Comparison of ENCODE assay signal across 21 cellular contexts in genomic region chr9:70491798-70492736, GRCh38.
A peak's percentile ranks its signal among the peaks of the same experiment; 100 is the strongest.
DNase-seq lines count a peak whose midpoint lies in the region; ATAC-seq and TF ChIP-seq lines count a peak whose summit lies in the region.
"Had no signal": no experiment of that assay in that cellular context is flagged by ENCODE, and none has a peak within 500 bp of the region (broad histone marks: within the 10 kb centered on the region; RNA-seq: fewer than 3 reads in every experiment).

No MANE protein-coding gene starts in this region.

- no peaks in the 10 kb centered on the region; the same call in 2 of the 3 replicates for H3K4me1 Mint-ChIP-seq in GM23338

- H2AFZ ChIP-seq in GM23338 (peak overlapping the region; percentile 32; the same call in 1 of the 2 replicates), trophoblast cell (ENCODE audit: insufficient read depth, low read length, poor library complexity) (no peak overlapping the region)

- DNase-seq in DMS153 (lab: John Stamatoyannopoulos, UW) (peak; percentile 74), GM23338 (ENCODE audit: low spot score) (no peak), NCI-H345 (lab: John Stamatoyannopoulos, UW) (peak; percentile 79), HuH-7.5 (ENCODE audit: low spot score) (no peak), A172 (ENCODE audit: low spot score) (no peak), trophoblast cell (no peak)
- DNase-seq: activated CD8-positive, alpha-beta T cell treated with anti-CD3 and anti-CD28 coated beads, Interleukin-2, amount 10 ng/mL, durations not matched to agents 7 days and 5 days; activated naive CD8-positive, alpha-beta T cell treated with anti-CD3 and anti-CD28 coated beads for 36 hours; dorsolateral prefrontal cortex; mammary epithelial cell; naive thymus-derived CD4-positive, alpha-beta T cell; NCI-H2081; SHP77; stimulated activated CD4-positive, alpha-beta T cell treated with anti-CD3 and anti-CD28 coated beads, Interleukin-12 subunit alpha, Interleukin-12 subunit beta, amount 100 ng/mL, for 4 hours; tibial artery; WERI-Rb-1 had no signal

- ATAC-seq in GM23338 (no peak), gastroesophageal sphincter (no peak)
- ATAC-seq: activated CD8-positive, alpha-beta T cell treated with anti-CD3 and anti-CD28 coated beads, Interleukin-2, amount 10 ng/mL, durations not matched to agents 7 days and 5 days; naive thymus-derived CD4-positive, alpha-beta T cell; stimulated activated memory B cell treated with anti-CD40 and anti-IgM and Interleukin-4, amounts not matched to agents 10 μg/mL and 1 μg/mL and 100 μg/mL, for 72 hours had no signal

- H4K20me1 ChIP-seq in GM23338 (replicated peaks; ENCODE audit: insufficient read depth) = no peaks in the 10 kb centered on the region

- H2BK12ac ChIP-seq in trophoblast cell (ENCODE audit: low read length) = no peak overlapping the region

- no peak overlapping the region for H2BK120ac ChIP-seq in trophoblast cell (ENCODE audit: insufficient read depth, low read length, poor library complexity)

- no peaks in the 10 kb centered on the region for H3K79me1 ChIP-seq in trophoblast cell (ENCODE audit: low read length)

- no peak overlapping the region for H2BK5ac ChIP-seq in trophoblast cell (ENCODE audit: low read depth, low read length, poor library complexity)

- no peak overlapping the region for H3K18ac ChIP-seq in trophoblast cell (ENCODE audit: low read length)

- TF ChIP-seq CTCF in GM23338 (conservative IDR thresholded peaks at IDR 0.05; ENCODE audit: low read depth in 2 of 2) = no peak
- TF ChIP-seq CTCF in gastroesophageal sphincter (IDR thresholded peaks at IDR 0.05) = no peak

- H3K27me3 ChIP-seq in GM23338 (ENCODE audit: insufficient read depth) = no peaks in the 10 kb centered on the region
- H3K27me3 ChIP-seq in gastroesophageal sphincter = no peaks in the 10 kb centered on the region
- H3K27me3 ChIP-seq in trophoblast cell (ENCODE audit: insufficient read depth, low read length) = no peaks in the 10 kb centered on the region
- H3K27me3 ChIP-seq: breast epithelium, dorsolateral prefrontal cortex, esophagus muscularis mucosa, tibial artery had no signal

- no peak overlapping the region for H3K27ac ChIP-seq in GM23338 (ENCODE audit: low read depth)
- H3K27ac ChIP-seq in gastroesophageal sphincter = peak overlapping the region in 3 of 4 donors; percentile 20 to 62 (median 41)
- H3K27ac ChIP-seq in trophoblast cell (ENCODE audit: low read depth, low read length) = no peak overlapping the region
- H3K27ac ChIP-seq: WERI-Rb-1 had no signal

- H3K79me2 ChIP-seq in GM23338 (replicated peaks; ENCODE audit: insufficient read depth) (no peaks in the 10 kb centered on the region), trophoblast cell (ENCODE audit: control insufficient read depth, insufficient read depth, low read length, poor library complexity) (no peaks in the 10 kb centered on the region)

- H3K4me2 ChIP-seq in GM23338 (no peak overlapping the region), trophoblast cell (ENCODE audit: low read length) (no peak overlapping the region)

- no peak overlapping the region for H4K91ac ChIP-seq in trophoblast cell (ENCODE audit: low read depth, low read length)

- H3K14ac ChIP-seq in trophoblast cell (ENCODE audit: low read length) = no peak overlapping the region

- H4K12ac ChIP-seq in trophoblast cell (ENCODE audit: low read depth, low read length) = no peak overlapping the region

- H3K36me3 ChIP-seq in GM23338 (ENCODE audit: insufficient read depth) (no peaks in the 10 kb centered on the region), gastroesophageal sphincter (no peaks in the 10 kb centered on the region), trophoblast cell (ENCODE audit: control insufficient read depth in 1 of 2, insufficient read depth in 2 of 2, low read length in 2 of 2) (no peaks in the 10 kb centered on the region)
- H3K36me3 ChIP-seq: breast epithelium, esophagus muscularis mucosa, tibial artery, WERI-Rb-1 had no signal

- no peaks in the 10 kb centered on the region for H3K4me1 ChIP-seq in GM23338 (ENCODE audit: insufficient read depth)
- H3K4me1 ChIP-seq in gastroesophageal sphincter = peaks cover 7 to 68% (median 30%) of the 10 kb centered on the region in 3 donors
- no peaks in the 10 kb centered on the region for H3K4me1 ChIP-seq in trophoblast cell (ENCODE audit: control insufficient read depth in 1 of 2, insufficient read depth in 2 of 2, low read length in 2 of 2)

- TF ChIP-seq POLR2A in gastroesophageal sphincter (IDR thresholded peaks at IDR 0.05) = no peak

- H3K23ac ChIP-seq in trophoblast cell (ENCODE audit: low read length) = no peak overlapping the region

- H2AK5ac ChIP-seq in trophoblast cell (ENCODE audit: low read length) = no peak overlapping the region

- H3K9me2 ChIP-seq in GM23338 (ENCODE audit: insufficient read depth) = peaks cover 5% of the 10 kb centered on the region; the same call in 1 of the 2 replicates

- H3K4me3 ChIP-seq in GM23338 (no peak overlapping the region), gastroesophageal sphincter (no peak overlapping the region), trophoblast cell (ENCODE audit: low read depth, low read length) (no peak overlapping the region)
- H3K4me3 ChIP-seq: breast epithelium, esophagus muscularis mucosa, tibial artery had no signal

- H3F3A ChIP-seq in GM23338 (replicated peaks; ENCODE audit: low read depth) = no peaks in the 10 kb centered on the region

- 76 to 81% methylated on average over 3 to 6 of the region's 6 CpGs for WGBS in gastroesophageal sphincter (ENCODE audit: low coverage in 1 of 2), 2 donors
- WGBS in trophoblast cell (ENCODE audit: extremely low coverage, insufficient coverage, insufficient read length) = no CpG with 5 or more reads among the region's 6 CpGs

- H3K9me3 ChIP-seq in gastroesophageal sphincter (no peaks in the 10 kb centered on the region), trophoblast cell (ENCODE audit: insufficient read depth, low read depth, low read length) (no peaks in the 10 kb centered on the region)
- H3K9me3 ChIP-seq: breast epithelium, esophagus muscularis mucosa, tibial artery had no signal

- H3K27ac Mint-ChIP-seq in GM23338 = no peak overlapping the region; the same call in 1 of the 2 replicates
- H3K27ac Mint-ChIP-seq: activated CD8-positive, alpha-beta T cell treated with anti-CD3 and anti-CD28 coated beads, Interleukin-2, amount 10 ng/mL, durations not matched to agents 7 days and 5 days; activated naive CD8-positive, alpha-beta T cell treated with anti-CD3 and anti-CD28 coated beads for 36 hours; B cell; stimulated activated memory B cell treated with anti-CD40 and anti-IgM and Interleukin-4, amounts not matched to agents 10 μg/mL and 1 μg/mL and 100 μg/mL, for 72 hours had no signal

- no peak overlapping the region for H3K4ac ChIP-seq in trophoblast cell (ENCODE audit: low read depth, low read length)

- H3K27me3 Mint-ChIP-seq in GM23338 (ENCODE audit: insufficient read depth, low read depth, poor library complexity) = peaks cover 2% of the 10 kb centered on the region
- H3K27me3 Mint-ChIP-seq: activated naive CD8-positive, alpha-beta T cell treated with anti-CD3 and anti-CD28 coated beads for 36 hours; stimulated activated memory B cell treated with anti-CD40 and anti-IgM and Interleukin-4, amounts not matched to agents 10 μg/mL and 1 μg/mL and 100 μg/mL, for 72 hours had no signal

- no peaks in the 10 kb centered on the region; the same call in 2 of the 3 replicates for H3K36me3 Mint-ChIP-seq in GM23338 (ENCODE audit: low read depth)
- H3K36me3 Mint-ChIP-seq: activated naive CD8-positive, alpha-beta T cell treated with anti-CD3 and anti-CD28 coated beads for 36 hours; stimulated activated memory B cell treated with anti-CD40 and anti-IgM and Interleukin-4, amounts not matched to agents 10 μg/mL and 1 μg/mL and 100 μg/mL, for 72 hours had no signal

- H4K8ac ChIP-seq in trophoblast cell (ENCODE audit: low read depth, low read length) = no peak overlapping the region

- H3K9ac ChIP-seq in trophoblast cell (ENCODE audit: low read length) = no peak overlapping the region

- TF ChIP-seq EP300 in gastroesophageal sphincter (IDR thresholded peaks at IDR 0.05) = no peak

- no peak overlapping the region for H3K4me3 Mint-ChIP-seq in GM23338
- H3K4me3 Mint-ChIP-seq: activated CD8-positive, alpha-beta T cell treated with anti-CD3 and anti-CD28 coated beads, Interleukin-2, amount 10 ng/mL, durations not matched to agents 7 days and 5 days; activated naive CD8-positive, alpha-beta T cell treated with anti-CD3 and anti-CD28 coated beads for 36 hours; B cell; stimulated activated memory B cell treated with anti-CD40 and anti-IgM and Interleukin-4, amounts not matched to agents 10 μg/mL and 1 μg/mL and 100 μg/mL, for 72 hours had no signal

- no peaks in the 10 kb centered on the region; the same call in 2 of the 3 replicates for H3K9me3 Mint-ChIP-seq in GM23338
- H3K9me3 Mint-ChIP-seq: activated naive CD8-positive, alpha-beta T cell treated with anti-CD3 and anti-CD28 coated beads for 36 hours; stimulated activated memory B cell treated with anti-CD40 and anti-IgM and Interleukin-4, amounts not matched to agents 10 μg/mL and 1 μg/mL and 100 μg/mL, for 72 hours had no signal

TF ChIP-seq in GM23338, 12 proteins besides CTCF, POLR2A, EP300 and RAD21 (continues in another document):
- no peak for TF ChIP-seq NANOG (IDR thresholded peaks at IDR 0.05; ENCODE audit: borderline replicate concordance)
- TF ChIP-seq, protein P1, sequence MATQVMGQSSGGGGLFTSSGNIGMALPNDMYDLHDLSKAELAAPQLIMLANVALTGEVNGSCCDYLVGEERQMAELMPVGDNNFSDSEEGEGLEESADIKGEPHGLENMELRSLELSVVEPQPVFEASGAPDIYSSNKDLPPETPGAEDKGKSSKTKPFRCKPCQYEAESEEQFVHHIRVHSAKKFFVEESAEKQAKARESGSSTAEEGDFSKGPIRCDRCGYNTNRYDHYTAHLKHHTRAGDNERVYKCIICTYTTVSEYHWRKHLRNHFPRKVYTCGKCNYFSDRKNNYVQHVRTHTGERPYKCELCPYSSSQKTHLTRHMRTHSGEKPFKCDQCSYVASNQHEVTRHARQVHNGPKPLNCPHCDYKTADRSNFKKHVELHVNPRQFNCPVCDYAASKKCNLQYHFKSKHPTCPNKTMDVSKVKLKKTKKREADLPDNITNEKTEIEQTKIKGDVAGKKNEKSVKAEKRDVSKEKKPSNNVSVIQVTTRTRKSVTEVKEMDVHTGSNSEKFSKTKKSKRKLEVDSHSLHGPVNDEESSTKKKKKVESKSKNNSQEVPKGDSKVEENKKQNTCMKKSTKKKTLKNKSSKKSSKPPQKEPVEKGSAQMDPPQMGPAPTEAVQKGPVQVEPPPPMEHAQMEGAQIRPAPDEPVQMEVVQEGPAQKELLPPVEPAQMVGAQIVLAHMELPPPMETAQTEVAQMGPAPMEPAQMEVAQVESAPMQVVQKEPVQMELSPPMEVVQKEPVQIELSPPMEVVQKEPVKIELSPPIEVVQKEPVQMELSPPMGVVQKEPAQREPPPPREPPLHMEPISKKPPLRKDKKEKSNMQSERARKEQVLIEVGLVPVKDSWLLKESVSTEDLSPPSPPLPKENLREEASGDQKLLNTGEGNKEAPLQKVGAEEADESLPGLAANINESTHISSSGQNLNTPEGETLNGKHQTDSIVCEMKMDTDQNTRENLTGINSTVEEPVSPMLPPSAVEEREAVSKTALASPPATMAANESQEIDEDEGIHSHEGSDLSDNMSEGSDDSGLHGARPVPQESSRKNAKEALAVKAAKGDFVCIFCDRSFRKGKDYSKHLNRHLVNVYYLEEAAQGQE (IDR thresholded peaks at IDR 0.05; ENCODE audit: unreplicated experiment) = no peak
- TF ChIP-seq EZH2phosphoT487 (IDR thresholded peaks at IDR 0.05; ENCODE audit: unreplicated experiment) = no peak

Comparison
In these comparisons a context has a peak if more than half of its experiments do, and no peak if none do; other contexts are left out.
1. DNase-seq: peak in DMS153 (single experiment) and NCI-H345 (single experiment); none in GM23338 (single experiment), HuH-7.5 (single experiment), A172 (single experiment) and trophoblast cell (0 of 2).
2. H3K27ac ChIP-seq: peak in gastroesophageal sphincter (3 of 4); none in GM23338 (single experiment) and trophoblast cell (single experiment).